In genomic region chr2:71463342-71463654, GRCh38 we compare ENCODE assay signal across 18 cellular contexts. TPM values are rescaled to one million over a fixed set of nuclear protein-coding genes. Genes with fewer than 3 reads are reported as not detected.
DNase-seq lines count a peak whose midpoint lies in the region; ATAC-seq, FAIRE-seq and TF ChIP-seq lines count a peak whose summit lies in the region.
"Had no signal": no experiment of that assay in that cellular context is flagged by ENCODE, and none has a peak within 500 bp of the region (broad histone marks: within the 10 kb centered on the region; RNA-seq: fewer than 3 reads in every experiment).

No MANE protein-coding gene starts in this region.

- no peak overlapping the region for H2AK5ac ChIP-seq in H1 (ENCODE audit: low read depth, low read length)

- no peak for TF ChIP-seq RAD21 in H1 (IDR thresholded peaks at IDR 0.05 in 1 of 2, conservative IDR thresholded peaks at IDR 0.05 in 1 of 2; ENCODE audit: low read depth in 2 of 2, low read length in 2 of 2)

- H3K4me3 ChIP-seq in right atrium auricular region (no peak overlapping the region), H1 (ENCODE audit: extremely low read depth in 1 of 4, insufficient read depth in 2 of 4, low read depth in 3 of 4, low read length in 4 of 4) (no peak overlapping the region), neutrophil (ENCODE audit: low read depth in 1 of 2, low read length in 1 of 2) (no peak overlapping the region)
- H3K4me3 ChIP-seq: A549, GM23338, HAP-1 had no signal

- no peak for TF ChIP-seq POLR2A in H1 (IDR thresholded peaks at IDR 0.05; ENCODE audit: control extremely low read depth in 1 of 2, low read depth in 2 of 2, low read length in 2 of 2)

- no peak for TF ChIP-seq CTCF in right atrium auricular region (IDR thresholded peaks at IDR 0.05)
- TF ChIP-seq CTCF in H1 (IDR thresholded peaks at IDR 0.05; ENCODE audit: control extremely low read depth in 1 of 3, insufficient read depth in 1 of 3, low read depth in 1 of 3, low read length in 3 of 3): no peak
- TF ChIP-seq CTCF in neutrophil (IDR thresholded peaks at IDR 0.05): no peak

- intact Hi-C loops in left cardiac atrium (cut with DNase I): loop anchor here in 1 of 2 donors (10.0 kb wide), 1 partner anchor 52 kb away; no protein-coding TSS in a partner anchor

- no peaks in the 10 kb centered on the region for H3K9me3 ChIP-seq in right atrium auricular region
- H3K9me3 ChIP-seq in H1 (ENCODE audit: insufficient read depth in 2 of 2, low read depth in 1 of 2, low read length in 1 of 2): no peaks in the 10 kb centered on the region
- H3K9me3 ChIP-seq in neutrophil: no peaks in the 10 kb centered on the region
- H3K9me3 ChIP-seq: A549, HAP-1 had no signal

- H3K36me3 ChIP-seq in right atrium auricular region (no peaks in the 10 kb centered on the region), H1 (ENCODE audit: control insufficient read depth in 2 of 4, insufficient read depth in 4 of 4, low read length in 3 of 4) (no peaks in the 10 kb centered on the region), neutrophil (peaks cover 65% of the 10 kb centered on the region)
- H3K36me3 ChIP-seq: HAP-1 had no signal

- H4K20me1 ChIP-seq in H1 (replicated peaks in 1 of 2; ENCODE audit: control insufficient read depth in 1 of 2, insufficient read depth in 2 of 2, low read length in 2 of 2): peaks cover 11 to 13% of the 10 kb centered on the region in 2 experiments

- CTCF ChIA-PET in H1 (lab: Charles Lee; ENCODE audit: partially characterized antibody): interaction anchor here (0.5 to 11.9 kb wide), 9 partner anchors 12 to 240 kb away, joined by 3 to 238 read pairs (median 25); partner anchors contain the start of gene DYSF

- TF ChIP-seq EP300 in H1 (IDR thresholded peaks at IDR 0.05; ENCODE audit: borderline replicate concordance in 1 of 2, low read depth in 2 of 2, low read length in 2 of 2): no peak

- WGBS in H1 (ENCODE audit: extremely low coverage in 1 of 2, insufficient coverage in 1 of 2, insufficient read length in 1 of 2, insufficient replicate concordance in 2 of 2, low coverage in 1 of 2, low lambda C conversion rate in 2 of 2, missing lambda C conversion rate in 1 of 2), 2 experiments: 84% methylated on average over 7 of the region's 7 CpGs; no CpG with 5 or more reads in 1 of the 2 experiments

- POLR2A ChIA-PET in H1 (lab: Charles Lee; ENCODE audit: partially characterized antibody): interaction anchor here (7.3 kb wide), 1 partner anchor 8 kb away, joined by 51 read pairs; the partner anchor contains the start of gene DYSF

- FAIRE-seq in H1 (lab: Jason Lieb, UNC): no peak
- FAIRE-seq: A549, D721Med, HepG2, HTR-8/SVneo had no signal

- no peak overlapping the region for H4K8ac ChIP-seq in H1 (ENCODE audit: extremely low read depth, insufficient read depth, low read length)

- no peak overlapping the region for H4K5ac ChIP-seq in H1 (ENCODE audit: insufficient read length, low read depth, low read length)

- H3K23me2 ChIP-seq in H1 (ENCODE audit: low read depth, low read length): peaks cover 15% of the 10 kb centered on the region; the same call in 1 of the 2 replicates

- H3K9ac ChIP-seq in H1 (replicated peaks in 1 of 4; ENCODE audit: extremely low read depth in 1 of 4, low read depth in 3 of 4, low read length in 3 of 4): no peak overlapping the region

- H3K56ac ChIP-seq in H1 (replicated peaks; ENCODE audit: insufficient read length, low read depth, low read length): no peak overlapping the region

- H2BK15ac ChIP-seq in H1 (ENCODE audit: low read length): peak overlapping the region; percentile 55; the same call in 1 of the 2 replicates

- H2AFZ ChIP-seq in H1 (ENCODE audit: low read length): no peak overlapping the region
- H2AFZ ChIP-seq: GM23338 had no signal

- H4K91ac ChIP-seq in H1 (replicated peaks; ENCODE audit: insufficient read length, low read length): no peak overlapping the region

- no peak overlapping the region for H2BK120ac ChIP-seq in H1 (replicated peaks; ENCODE audit: low read depth, low read length)

- no peak overlapping the region for H2BK12ac ChIP-seq in H1 (ENCODE audit: low read depth, low read length)

- no peak overlapping the region for H2BK20ac ChIP-seq in H1 (ENCODE audit: low read length)

- DNase-seq in right atrium auricular region (ENCODE audit: low spot score) (peak; percentile 40), left cardiac atrium (no peak), H1 (ENCODE audit: low read depth in 1 of 2, low spot score in 2 of 2) (peak in 1 of 2 experiments; percentile 38), ureter (ENCODE audit: low spot score) (peak; percentile 22), RPMI8226 (no peak), NCI-H1092 treated with DMSO at 0.1 percent for 48 hours (lab: John Stamatoyannopoulos, UW) (no peak)
- DNase-seq: COR-L47, DMS53, GF-D8 had no signal

- H3K27me3 ChIP-seq in right atrium auricular region (no peaks in the 10 kb centered on the region), H1 (replicated peaks in 1 of 4; ENCODE audit: control insufficient read depth in 3 of 4, extremely low read depth in 1 of 4, insufficient read depth in 3 of 4, low read length in 3 of 4) (peaks cover 41 to 91% (median 82%) of the 10 kb centered on the region in 4 experiments), neutrophil (no peaks in the 10 kb centered on the region)

- no peak overlapping the region for H3K18ac ChIP-seq in H1 (ENCODE audit: extremely low read depth, low read length)

- H3K14ac ChIP-seq in H1 (ENCODE audit: insufficient read length): no peak overlapping the region

- ATAC-seq in left cardiac atrium (no peak), GM19463 (IDR thresholded peaks at IDR 0.05; ENCODE audit: unreplicated experiment) (no peak)
- ATAC-seq: A549; CD8-positive, alpha-beta T cell; GM23338; HepG2 had no signal

- no peak overlapping the region for H2BK5ac ChIP-seq in H1 (ENCODE audit: low read depth, low read length)

- no peaks in the 10 kb centered on the region for H3K79me1 ChIP-seq in H1 (ENCODE audit: low read depth, low read length)

- H3K79me2 ChIP-seq in H1 (ENCODE audit: control insufficient read depth in 1 of 2, insufficient read depth in 2 of 2, low read length in 2 of 2): no peaks in the 10 kb centered on the region

- H3K4me1 ChIP-seq in right atrium auricular region (peaks cover 0 to 76% of the 10 kb centered on the region in 2 donors), H1 (replicated peaks in 1 of 4; ENCODE audit: control insufficient read depth in 3 of 4, insufficient read depth in 4 of 4, low read length in 3 of 4) (peaks cover 0 to 20% (median 7%) of the 10 kb centered on the region in 4 experiments; a peak in 5 of 7 replicates), neutrophil (ENCODE audit: control insufficient read depth in 1 of 2, insufficient read depth in 1 of 2, low read depth in 1 of 2, low read length in 1 of 2) (peaks cover 92 to 100% of the 10 kb centered on the region in 2 experiments)
- H3K4me1 ChIP-seq: A549, HAP-1 had no signal

- no peak overlapping the region for H3K4me2 ChIP-seq in H1 (ENCODE audit: insufficient read depth in 1 of 2, low read depth in 2 of 2, low read length in 2 of 2)
- H3K4me2 ChIP-seq: A549, GM23338 had no signal

- no peak overlapping the region for H3K4ac ChIP-seq in H1 (replicated peaks; ENCODE audit: insufficient read length, low read depth, low read length)

- H3K27ac ChIP-seq in right atrium auricular region: no peak overlapping the region
- H3K27ac ChIP-seq in H1 (ENCODE audit: low read depth, low read length): no peak overlapping the region
- H3K27ac ChIP-seq in neutrophil: peak overlapping the region; percentile 49
- H3K27ac ChIP-seq: A549 had no signal

- no peak overlapping the region for H3K23ac ChIP-seq in H1 (ENCODE audit: insufficient read length)

TF ChIP-seq in H1, 55 proteins besides CTCF, POLR2A, EP300 and RAD21:
- TF ChIP-seq FOSL1 (IDR thresholded peaks at IDR 0.05; ENCODE audit: insufficient read depth, low read depth, low read length): no peak
- no peak for TF ChIP-seq JUND (IDR thresholded peaks at IDR 0.05; ENCODE audit: low read length)
- no peak for TF ChIP-seq POU5F1 (IDR thresholded peaks at IDR 0.05; ENCODE audit: low read depth, low read length)
- no peak for TF ChIP-seq TAF1 (IDR thresholded peaks at IDR 0.05; ENCODE audit: low read depth, low read length)
- no peak for TF ChIP-seq SP4 (IDR thresholded peaks at IDR 0.05; ENCODE audit: low read length)
- TF ChIP-seq SP1 (IDR thresholded peaks at IDR 0.05; ENCODE audit: low read depth, low read length): no peak
- TF ChIP-seq GTF2F1 (IDR thresholded peaks at IDR 0.05; ENCODE audit: borderline replicate concordance, low read depth, low read length): no peak
- TF ChIP-seq RFX5 (IDR thresholded peaks at IDR 0.05; ENCODE audit: borderline replicate concordance, low read depth, low read length): no peak
- TF ChIP-seq E2F6 (IDR thresholded peaks at IDR 0.05): no peak
- TF ChIP-seq CBX8 (IDR thresholded peaks at IDR 0.05; ENCODE audit: borderline replicate concordance, low read depth, low read length): no peak
- no peak for TF ChIP-seq SIRT6 (IDR thresholded peaks at IDR 0.05; ENCODE audit: low read length)
- TF ChIP-seq GABPA (IDR thresholded peaks at IDR 0.05; ENCODE audit: borderline replicate concordance, insufficient read depth, low read length): no peak

RNA-seq across cellular contexts. Expression of gene DYSF, which starts 9.9 kb away (rescaled TPM):
- 10 to 100 TPM; 31.3 to 52.1 TPM for total RNA-seq in right atrium auricular region
- total RNA-seq in left cardiac atrium: 10 to 100 TPM; 36.8 to 45.8 TPM
- total RNA-seq in H1 (2021; fragmentation: NEBNext Ultra II Directional; extraction: Animal tissue kit (Norgen Biotek cat#: 25700)): 7.1 and 8.5 TPM in 2 replicates
- 5.8 and 6.6 TPM in 2 replicates for polyA plus RNA-seq in H1 (2011; rRNA removed)
- 2.5 TPM for polyA plus RNA-seq in H1 (2011; cell fraction: cytosol; rRNA removed)
- polyA plus RNA-seq in H1 (2011; cell fraction: nucleus; rRNA removed): 9.9 TPM
- polyA plus RNA-seq in H1 (2012, experiment 1 of 2): 6.1 to 8.1 TPM (median 7.4 TPM) in 4 replicates
- polyA plus RNA-seq in H1 (2012, experiment 2 of 2): 6.2 TPM
- 4.5 TPM for polyA plus RNA-seq in H1 (2013, experiment 1 of 2)
- 3.6 TPM for polyA plus RNA-seq in H1 (2013, experiment 2 of 2)
- polyA minus RNA-seq in H1 (2011; rRNA and poly(A)+ RNA removed): 7.3 and 8.0 TPM in 2 replicates
- polyA minus RNA-seq in H1 (2011; cell fraction: cytosol; rRNA and poly(A)+ RNA removed): 6.2 TPM
- 6.8 TPM for polyA minus RNA-seq in H1 (2011; cell fraction: nucleus; rRNA and poly(A)+ RNA removed)
- total RNA-seq in ureter: 15.2 TPM

Comparison
In these comparisons a context has a peak if more than half of its experiments do, and no peak if none do; other contexts are left out.
1. DNase-seq: peak in right atrium auricular region (single experiment) and ureter (single experiment); none in left cardiac atrium (single experiment), RPMI8226 (single experiment) and NCI-H1092 treated with DMSO at 0.1 percent for 48 hours (single experiment).